ENCODE assay signal across 1 cellular context in genomic region chr10:123139521-123140163, GRCh38.
TF ChIP-seq lines count a peak whose summit lies in the region.

No MANE protein-coding gene starts in this region.

TF ChIP-seq in K562, 482 proteins besides CTCF, POLR2A, EP300 and RAD21 (continued from another document and continues in another):
- TF ChIP-seq, protein P1, sequence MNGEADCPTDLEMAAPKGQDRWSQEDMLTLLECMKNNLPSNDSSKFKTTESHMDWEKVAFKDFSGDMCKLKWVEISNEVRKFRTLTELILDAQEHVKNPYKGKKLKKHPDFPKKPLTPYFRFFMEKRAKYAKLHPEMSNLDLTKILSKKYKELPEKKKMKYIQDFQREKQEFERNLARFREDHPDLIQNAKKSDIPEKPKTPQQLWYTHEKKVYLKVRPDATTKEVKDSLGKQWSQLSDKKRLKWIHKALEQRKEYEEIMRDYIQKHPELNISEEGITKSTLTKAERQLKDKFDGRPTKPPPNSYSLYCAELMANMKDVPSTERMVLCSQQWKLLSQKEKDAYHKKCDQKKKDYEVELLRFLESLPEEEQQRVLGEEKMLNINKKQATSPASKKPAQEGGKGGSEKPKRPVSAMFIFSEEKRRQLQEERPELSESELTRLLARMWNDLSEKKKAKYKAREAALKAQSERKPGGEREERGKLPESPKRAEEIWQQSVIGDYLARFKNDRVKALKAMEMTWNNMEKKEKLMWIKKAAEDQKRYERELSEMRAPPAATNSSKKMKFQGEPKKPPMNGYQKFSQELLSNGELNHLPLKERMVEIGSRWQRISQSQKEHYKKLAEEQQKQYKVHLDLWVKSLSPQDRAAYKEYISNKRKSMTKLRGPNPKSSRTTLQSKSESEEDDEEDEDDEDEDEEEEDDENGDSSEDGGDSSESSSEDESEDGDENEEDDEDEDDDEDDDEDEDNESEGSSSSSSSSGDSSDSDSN (IDR thresholded peaks at IDR 0.05; ENCODE audit: borderline replicate concordance in 1 of 2, low read depth in 2 of 2, low read length in 2 of 2), result peak; percentile 93 to 97; a peak in 3 of 4 replicates
- TF ChIP-seq RUNX1 (IDR thresholded peaks at IDR 0.05; ENCODE audit: low read depth) (0 out of 2 replicates have a peak, but pooled peaks have one; percentile 33), SMARCE1 (IDR thresholded peaks at IDR 0.05) (peak; percentile 49; the same call in 1 of the 2 replicates), GTF2B (IDR thresholded peaks at IDR 0.05; ENCODE audit: extremely low read depth, insufficient read length) (no peak), RFX5 (IDR thresholded peaks at IDR 0.05; ENCODE audit: low read depth, low read length) (no peak), MIER1 (IDR thresholded peaks at IDR 0.05; ENCODE audit: low read depth) (no peak), HDGF (IDR thresholded peaks at IDR 0.05) (no peak), CCNT2 (IDR thresholded peaks at IDR 0.05; ENCODE audit: borderline replicate concordance, extremely low read depth, insufficient read length, low read depth, low read length) (no peak), ZNF12 (CRISPR knock-in tag; IDR thresholded peaks at IDR 0.05) (no peak), TAF15 (IDR thresholded peaks at IDR 0.05; ENCODE audit: low read depth, low read length) (no peak), DACH1 (IDR thresholded peaks at IDR 0.05; ENCODE audit: partially characterized antibody) (peak; percentile 73), RBFOX2 (IDR thresholded peaks at IDR 0.05; ENCODE audit: low read depth, low read length) (peak; percentile 78), ZBTB5 (IDR thresholded peaks at IDR 0.05) (no peak), HDAC8 (tag; IDR thresholded peaks at IDR 0.05) (no peak), POLR2AphosphoS5 (IDR thresholded peaks at IDR 0.05; ENCODE audit: control insufficient read depth, insufficient read depth, low read depth, low read length) (peak; percentile 68), RCOR1 (IDR thresholded peaks at IDR 0.05; ENCODE audit: borderline replicate concordance in 1 of 2, low read depth in 2 of 2, low read length in 2 of 2) (0 out of 4 replicates have a peak, but pooled peaks of 1 of the 2 experiments have one; percentile 34), CBFA2T3 (IDR thresholded peaks at IDR 0.05) (peak; percentile 81), ARID1B (IDR thresholded peaks at IDR 0.05) (peak; percentile 72), DPF2 (IDR thresholded peaks at IDR 0.05) (peak; percentile 62; the same call in 1 of the 2 replicates), NCOA2 (IDR thresholded peaks at IDR 0.05; ENCODE audit: partially characterized antibody in 2 of 2) (no peak), PTRF (tag; IDR thresholded peaks at IDR 0.05) (no peak), ZNF592 (IDR thresholded peaks at IDR 0.05) (no peak), ZNF232 (CRISPR knock-in tag; IDR thresholded peaks at IDR 0.05) (no peak), SRSF3 (IDR thresholded peaks at IDR 0.05; ENCODE audit: insufficient read depth, low read length) (no peak), BCOR (IDR thresholded peaks at IDR 0.05) (peak; percentile 34; the same call in 1 of the 2 replicates), POLR2AphosphoS2 (IDR thresholded peaks at IDR 0.05; ENCODE audit: low read length) (0 out of 2 replicates have a peak, but pooled peaks have one; percentile 41), HMG20B (CRISPR knock-in tag; IDR thresholded peaks at IDR 0.05) (no peak), NR2C2 (CRISPR knock-in tag; IDR thresholded peaks at IDR 0.05) (no peak), NR2C2 (tag; IDR thresholded peaks at IDR 0.05) (no peak), PHTF2 (CRISPR knock-in tag; IDR thresholded peaks at IDR 0.05) (no peak), ERF (CRISPR knock-in tag; IDR thresholded peaks at IDR 0.05) (no peak), PYGO2 (tag; IDR thresholded peaks at IDR 0.05) (no peak), ZNF184 (CRISPR knock-in tag; IDR thresholded peaks at IDR 0.05) (no peak), RFX7 (CRISPR knock-in tag; IDR thresholded peaks at IDR 0.05) (no peak), ZNF583 (CRISPR knock-in tag; IDR thresholded peaks at IDR 0.05) (no peak), MCM2 (IDR thresholded peaks at IDR 0.05; ENCODE audit: low read depth) (no peak), ARID4B (CRISPR knock-in tag; IDR thresholded peaks at IDR 0.05) (no peak), TEAD2 (tag; IDR thresholded peaks at IDR 0.05) (no peak), NFIC (IDR thresholded peaks at IDR 0.05) (peak; percentile 57), TAL1 (IDR thresholded peaks at IDR 0.05) (peak; percentile 56), NCOA4 (IDR thresholded peaks at IDR 0.05; ENCODE audit: partially characterized antibody) (no peak)
- TF ChIP-seq, protein P2, sequence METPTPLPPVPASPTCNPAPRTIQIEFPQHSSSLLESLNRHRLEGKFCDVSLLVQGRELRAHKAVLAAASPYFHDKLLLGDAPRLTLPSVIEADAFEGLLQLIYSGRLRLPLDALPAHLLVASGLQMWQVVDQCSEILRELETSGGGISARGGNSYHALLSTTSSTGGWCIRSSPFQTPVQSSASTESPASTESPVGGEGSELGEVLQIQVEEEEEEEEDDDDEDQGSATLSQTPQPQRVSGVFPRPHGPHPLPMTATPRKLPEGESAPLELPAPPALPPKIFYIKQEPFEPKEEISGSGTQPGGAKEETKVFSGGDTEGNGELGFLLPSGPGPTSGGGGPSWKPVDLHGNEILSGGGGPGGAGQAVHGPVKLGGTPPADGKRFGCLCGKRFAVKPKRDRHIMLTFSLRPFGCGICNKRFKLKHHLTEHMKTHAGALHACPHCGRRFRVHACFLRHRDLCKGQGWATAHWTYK (CRISPR knock-in tag; IDR thresholded peaks at IDR 0.05), result no peak
- TF ChIP-seq, protein P3, sequence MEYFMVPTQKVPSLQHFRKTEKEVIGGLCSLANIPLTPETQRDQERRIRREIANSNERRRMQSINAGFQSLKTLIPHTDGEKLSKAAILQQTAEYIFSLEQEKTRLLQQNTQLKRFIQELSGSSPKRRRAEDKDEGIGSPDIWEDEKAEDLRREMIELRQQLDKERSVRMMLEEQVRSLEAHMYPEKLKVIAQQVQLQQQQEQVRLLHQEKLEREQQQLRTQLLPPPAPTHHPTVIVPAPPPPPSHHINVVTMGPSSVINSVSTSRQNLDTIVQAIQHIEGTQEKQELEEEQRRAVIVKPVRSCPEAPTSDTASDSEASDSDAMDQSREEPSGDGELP (CRISPR knock-in tag; IDR thresholded peaks at IDR 0.05; ENCODE audit: borderline replicate concordance), result peak; percentile 91; the same call in 1 of the 2 replicates
- TF ChIP-seq, protein P4, sequence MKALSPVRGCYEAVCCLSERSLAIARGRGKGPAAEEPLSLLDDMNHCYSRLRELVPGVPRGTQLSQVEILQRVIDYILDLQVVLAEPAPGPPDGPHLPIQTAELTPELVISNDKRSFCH (CRISPR knock-in tag; IDR thresholded peaks at IDR 0.05), result no peak
- TF ChIP-seq, protein P4 (tag; IDR thresholded peaks at IDR 0.05), result no peak
- TF ChIP-seq, protein P5, sequence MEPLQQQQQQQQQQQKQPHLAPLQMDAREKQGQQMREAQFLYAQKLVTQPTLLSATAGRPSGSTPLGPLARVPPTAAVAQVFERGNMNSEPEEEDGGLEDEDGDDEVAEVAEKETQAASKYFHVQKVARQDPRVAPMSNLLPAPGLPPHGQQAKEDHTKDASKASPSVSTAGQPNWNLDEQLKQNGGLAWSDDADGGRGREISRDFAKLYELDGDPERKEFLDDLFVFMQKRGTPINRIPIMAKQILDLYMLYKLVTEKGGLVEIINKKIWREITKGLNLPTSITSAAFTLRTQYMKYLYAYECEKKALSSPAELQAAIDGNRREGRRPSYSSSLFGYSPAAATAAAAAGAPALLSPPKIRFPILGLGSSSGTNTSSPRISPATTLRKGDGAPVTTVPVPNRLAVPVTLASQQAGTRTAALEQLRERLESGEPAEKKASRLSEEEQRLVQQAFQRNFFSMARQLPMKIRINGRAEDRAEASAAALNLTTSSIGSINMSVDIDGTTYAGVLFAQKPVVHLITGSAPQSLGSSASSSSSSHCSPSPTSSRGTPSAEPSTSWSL (CRISPR knock-in tag; IDR thresholded peaks at IDR 0.05; ENCODE audit: borderline replicate concordance), result no peak
- TF ChIP-seq, protein P6, sequence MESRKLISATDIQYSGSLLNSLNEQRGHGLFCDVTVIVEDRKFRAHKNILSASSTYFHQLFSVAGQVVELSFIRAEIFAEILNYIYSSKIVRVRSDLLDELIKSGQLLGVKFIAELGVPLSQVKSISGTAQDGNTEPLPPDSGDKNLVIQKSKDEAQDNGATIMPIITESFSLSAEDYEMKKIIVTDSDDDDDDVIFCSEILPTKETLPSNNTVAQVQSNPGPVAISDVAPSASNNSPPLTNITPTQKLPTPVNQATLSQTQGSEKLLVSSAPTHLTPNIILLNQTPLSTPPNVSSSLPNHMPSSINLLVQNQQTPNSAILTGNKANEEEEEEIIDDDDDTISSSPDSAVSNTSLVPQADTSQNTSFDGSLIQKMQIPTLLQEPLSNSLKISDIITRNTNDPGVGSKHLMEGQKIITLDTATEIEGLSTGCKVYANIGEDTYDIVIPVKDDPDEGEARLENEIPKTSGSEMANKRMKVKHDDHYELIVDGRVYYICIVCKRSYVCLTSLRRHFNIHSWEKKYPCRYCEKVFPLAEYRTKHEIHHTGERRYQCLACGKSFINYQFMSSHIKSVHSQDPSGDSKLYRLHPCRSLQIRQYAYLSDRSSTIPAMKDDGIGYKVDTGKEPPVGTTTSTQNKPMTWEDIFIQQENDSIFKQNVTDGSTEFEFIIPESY (CRISPR knock-in tag; IDR thresholded peaks at IDR 0.05), result peak; percentile 90
